ENCODE assay signal across 11 cellular contexts in genomic region chr2:134087371-134087921, GRCh38.
DNase-seq lines count a peak whose midpoint lies in the region; ATAC-seq, FAIRE-seq and TF ChIP-seq lines count a peak whose summit lies in the region.
"Had no signal": no experiment of that assay in that cellular context is flagged by ENCODE, and none has a peak within 500 bp of the region (broad histone marks: within the 10 kb centered on the region; RNA-seq: fewer than 3 reads in every experiment).

No MANE protein-coding gene starts in this region.

- CTCF ChIA-PET in naive thymus-derived CD4-positive, alpha-beta T cell (lab: Charles Lee), result no interaction called here

- POLR2A ChIA-PET in naive thymus-derived CD4-positive, alpha-beta T cell (lab: Charles Lee), result no interaction called here

- no peak for FAIRE-seq in H54 (lab: Jason Lieb, UNC)

- H3K27me3 ChIP-seq in naive thymus-derived CD4-positive, alpha-beta T cell (ENCODE audit: control insufficient read depth in 2 of 2, insufficient read depth in 2 of 2, low read length in 2 of 2), result no peaks in the 10 kb centered on the region

- no peak overlapping the region for H3K4me3 ChIP-seq in naive thymus-derived CD4-positive, alpha-beta T cell (ENCODE audit: low read length)

- H3K27ac ChIP-seq in naive thymus-derived CD4-positive, alpha-beta T cell (ENCODE audit: low read depth, low read length), result no peak overlapping the region

- ATAC-seq in GM19328 (IDR thresholded peaks at IDR 0.05; ENCODE audit: unreplicated experiment) (peak; percentile 62), HG02840 (IDR thresholded peaks at IDR 0.05; ENCODE audit: low FRiP score, unreplicated experiment) (peak; percentile 79)
- peak; percentile 57 for ATAC-seq in stimulated activated memory B cell treated with anti-CD40 and anti-IgM and Interleukin-4, amounts not matched to agents 10 μg/mL and 1 μg/mL and 100 μg/mL, for 72 hours
- ATAC-seq in naive thymus-derived CD4-positive, alpha-beta T cell, result no peak
- ATAC-seq: naive thymus-derived CD8-positive, alpha-beta T cell; T-cell had no signal

- H3K27me3 Mint-ChIP-seq in stimulated activated memory B cell treated with anti-CD40 and anti-IgM and Interleukin-4, amounts not matched to agents 10 μg/mL and 1 μg/mL and 100 μg/mL, for 72 hours, result no peaks in the 10 kb centered on the region
- peaks cover 4 to 11% (median 5%) of the 10 kb centered on the region in 5 donors for H3K27me3 Mint-ChIP-seq in naive thymus-derived CD4-positive, alpha-beta T cell

- no peaks in the 10 kb centered on the region for H3K36me3 ChIP-seq in naive thymus-derived CD4-positive, alpha-beta T cell (ENCODE audit: control insufficient read depth in 2 of 3, insufficient read depth in 3 of 3, low read length in 3 of 3)

- no peak overlapping the region for H3K4me3 Mint-ChIP-seq in stimulated activated memory B cell treated with anti-CD40 and anti-IgM and Interleukin-4, amounts not matched to agents 10 μg/mL and 1 μg/mL and 100 μg/mL, for 72 hours
- H3K4me3 Mint-ChIP-seq in naive thymus-derived CD4-positive, alpha-beta T cell, result no peak overlapping the region
- H3K4me3 Mint-ChIP-seq: naive thymus-derived CD8-positive, alpha-beta T cell; T-cell had no signal

- peaks cover 2% of the 10 kb centered on the region for H3K4me1 Mint-ChIP-seq in stimulated activated memory B cell treated with anti-CD40 and anti-IgM and Interleukin-4, amounts not matched to agents 10 μg/mL and 1 μg/mL and 100 μg/mL, for 72 hours
- H3K4me1 Mint-ChIP-seq in naive thymus-derived CD4-positive, alpha-beta T cell, result no peaks in the 10 kb centered on the region
- H3K4me1 Mint-ChIP-seq: naive thymus-derived CD8-positive, alpha-beta T cell; T-cell had no signal

- DNase-seq in HuH-7 (ENCODE audit: low spot score), result peak; percentile 43
- DNase-seq in naive thymus-derived CD4-positive, alpha-beta T cell, result no peak
- no peak for DNase-seq in H54 (ENCODE audit: insufficient read length, low spot score)
- no peak for DNase-seq in medulla oblongata (ENCODE audit: extremely low spot score)
- DNase-seq: activated CD8-positive, alpha-beta memory T cell treated with anti-CD3 and anti-CD28 coated beads, Interleukin-2, amount 50 U/mL, for 48 hours; cerebellar nuclear complex; naive thymus-derived CD8-positive, alpha-beta T cell; T-cell had no signal

- no peaks in the 10 kb centered on the region for H3K4me1 ChIP-seq in naive thymus-derived CD4-positive, alpha-beta T cell (ENCODE audit: control insufficient read depth in 2 of 2, insufficient read depth in 2 of 2, low read length in 2 of 2)

- intact Hi-C loops in naive thymus-derived CD4-positive, alpha-beta T cell (cut with micrococcal nuclease), result no loop called here

- H3K27ac Mint-ChIP-seq in stimulated activated memory B cell treated with anti-CD40 and anti-IgM and Interleukin-4, amounts not matched to agents 10 μg/mL and 1 μg/mL and 100 μg/mL, for 72 hours, result no peak overlapping the region
- H3K27ac Mint-ChIP-seq in naive thymus-derived CD4-positive, alpha-beta T cell, result no peak overlapping the region
- H3K27ac Mint-ChIP-seq: naive thymus-derived CD8-positive, alpha-beta T cell; T-cell had no signal

- no peak for TF ChIP-seq POLR2A in H54 (IDR thresholded peaks at IDR 0.05; ENCODE audit: low read depth, low read length)

- H3K9me3 ChIP-seq in naive thymus-derived CD4-positive, alpha-beta T cell (ENCODE audit: control insufficient read depth in 2 of 3, low read length in 3 of 3), result no peaks in the 10 kb centered on the region

- no peaks in the 10 kb centered on the region for H3K36me3 Mint-ChIP-seq in stimulated activated memory B cell treated with anti-CD40 and anti-IgM and Interleukin-4, amounts not matched to agents 10 μg/mL and 1 μg/mL and 100 μg/mL, for 72 hours
- H3K36me3 Mint-ChIP-seq in naive thymus-derived CD4-positive, alpha-beta T cell, result no peaks in the 10 kb centered on the region
- H3K36me3 Mint-ChIP-seq: naive thymus-derived CD8-positive, alpha-beta T cell; T-cell had no signal

- H3K9me3 Mint-ChIP-seq in stimulated activated memory B cell treated with anti-CD40 and anti-IgM and Interleukin-4, amounts not matched to agents 10 μg/mL and 1 μg/mL and 100 μg/mL, for 72 hours, result no peaks in the 10 kb centered on the region
- peaks cover 0 to 2% (median 0%) of the 10 kb centered on the region in 11 donors for H3K9me3 Mint-ChIP-seq in naive thymus-derived CD4-positive, alpha-beta T cell
- H3K9me3 Mint-ChIP-seq: naive thymus-derived CD8-positive, alpha-beta T cell; T-cell had no signal
